ENCODE assay signal across 18 cellular contexts in the genomic region with DNA sequence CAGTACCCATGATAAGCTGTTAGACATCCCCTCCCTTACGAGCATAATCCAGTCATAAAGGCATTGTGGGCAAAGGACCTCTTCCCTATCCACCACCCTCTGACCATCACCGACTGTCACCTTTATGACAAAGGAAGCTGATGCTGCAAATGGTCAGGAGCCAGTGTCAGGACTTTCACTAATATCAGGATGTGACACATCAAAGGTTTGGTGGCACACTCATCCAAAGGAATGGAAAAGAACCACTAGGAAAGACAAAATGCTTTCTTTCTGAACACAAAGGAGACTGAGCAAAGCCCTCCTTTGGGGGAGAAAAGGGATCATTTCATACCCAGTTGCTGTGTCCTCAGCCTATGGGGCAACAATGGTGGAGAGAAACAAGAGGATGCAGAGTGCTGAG.
A peak's percentile ranks its signal among the peaks of the same experiment; 100 is the strongest.
DNase-seq lines count a peak whose midpoint lies in the region; ATAC-seq, FAIRE-seq and TF ChIP-seq lines count a peak whose summit lies in the region.
"Had no signal": no experiment of that assay in that cellular context is flagged by ENCODE, and none has a peak within 500 bp of the region (broad histone marks: within the 10 kb centered on the region; RNA-seq: fewer than 3 reads in every experiment).

No MANE protein-coding gene starts in this region.

- POLR2A ChIA-PET in HCT116 (lab: Charles Lee) (no interaction called here), PC-3 (lab: Charles Lee; ENCODE audit: unreplicated experiment) (no interaction called here), endothelial cell of umbilical vein (lab: Charles Lee) (no interaction called here)

- RAD21 ChIA-PET in HCT116 (lab: Charles Lee; ENCODE audit: low non-redundant PET in 1 of 2, low total read pairs in 2 of 2, uncharacterized antibody in 2 of 2, unreplicated experiment in 2 of 2), result no interaction called here

- H3K9me1 ChIP-seq in endothelial cell of umbilical vein (replicated peaks; ENCODE audit: control insufficient read depth, extremely low read depth, insufficient read depth, low read length), result no peaks in the 10 kb centered on the region

- intact Hi-C loops in HCT116 (cut with micrococcal nuclease) (no loop called here), PC-3 (cut with micrococcal nuclease) (no loop called here), endothelial cell of umbilical vein (cut with micrococcal nuclease) (no loop called here)

- BruUV-seq in HCT116 (replicated peaks; lab: Mats Ljungman, UMichigan) (no TSS peak), PC-3 (replicated peaks; lab: Mats Ljungman, UMichigan) (no TSS peak), endothelial cell of umbilical vein (replicated peaks; lab: Mats Ljungman, UMichigan) (no TSS peak)

- H3K9me2 ChIP-seq in HCT116 (ENCODE audit: insufficient read depth) (no peaks in the 10 kb centered on the region), PC-3 (replicated peaks; ENCODE audit: low read length) (no peaks in the 10 kb centered on the region)

- H2AFZ ChIP-seq in HCT116 (ENCODE audit: low read depth, low read length, poor library complexity, severe bottlenecking) (no peak overlapping the region), PC-3 (ENCODE audit: low read length) (no peak overlapping the region), endothelial cell of umbilical vein (ENCODE audit: low read depth, low read length) (no peak overlapping the region)
- H2AFZ ChIP-seq: GM23338 had no signal

- H3K9ac ChIP-seq in HCT116 (ENCODE audit: low read length), result no peak overlapping the region
- H3K9ac ChIP-seq in PC-3 (ENCODE audit: low read length), result no peak overlapping the region
- H3K9ac ChIP-seq in endothelial cell of umbilical vein (replicated peaks; ENCODE audit: extremely low read depth, insufficient read depth, low read length), result no peak overlapping the region

- H3K4me3 ChIP-seq in HCT116 (replicated peaks in 1 of 2; ENCODE audit: low read depth in 1 of 2, low read length in 2 of 2) (no peak overlapping the region), PC-3 (ENCODE audit: low read length) (no peak overlapping the region), endothelial cell of umbilical vein (replicated peaks in 1 of 3; ENCODE audit: insufficient read depth in 1 of 3, low read depth in 1 of 3, low read length in 3 of 3) (no peak overlapping the region)
- H3K4me3 ChIP-seq: A549, GM23338 had no signal

- ATAC-seq in HCT116 (no peak), PC-3 (no peak), GM21528 (IDR thresholded peaks at IDR 0.05; ENCODE audit: low FRiP score, unreplicated experiment) (no peak)
- ATAC-seq: A549; CD8-positive, alpha-beta T cell; GM23338 had no signal

- H3K4me2 ChIP-seq in HCT116 (ENCODE audit: low read length), result peak overlapping the region; percentile 47
- peak overlapping the region; percentile 22; the same call in 1 of the 2 replicates for H3K4me2 ChIP-seq in PC-3 (ENCODE audit: low read length)
- H3K4me2 ChIP-seq in endothelial cell of umbilical vein (ENCODE audit: insufficient read depth, low read length), result no peak overlapping the region
- H3K4me2 ChIP-seq: A549, GM23338 had no signal

- H4K20me1 ChIP-seq in HCT116 (ENCODE audit: insufficient read depth) (no peaks in the 10 kb centered on the region), PC-3 (ENCODE audit: low read length) (no peaks in the 10 kb centered on the region), endothelial cell of umbilical vein (replicated peaks; ENCODE audit: control insufficient read depth, extremely low read depth, insufficient read depth, low read length) (no peaks in the 10 kb centered on the region)

- TF ChIP-seq RAD21 in HCT116 (IDR thresholded peaks at IDR 0.05; ENCODE audit: low read depth), result no peak

- H3K27me3 ChIP-seq in HCT116 (ENCODE audit: insufficient read depth, low read length) (no peaks in the 10 kb centered on the region), PC-3 (ENCODE audit: low read length) (no peaks in the 10 kb centered on the region), endothelial cell of umbilical vein (ENCODE audit: control insufficient read depth in 2 of 2, insufficient read depth in 2 of 2, low read length in 2 of 2) (no peaks in the 10 kb centered on the region)

- peak; percentile 40 for FAIRE-seq in endothelial cell of umbilical vein (lab: Jason Lieb, UNC)
- FAIRE-seq: A549, D721Med, HepG2, HTR-8/SVneo had no signal

- H3K27ac ChIP-seq in HCT116 (ENCODE audit: low read depth, low read length) (no peak overlapping the region), PC-3 (ENCODE audit: low read length) (no peak overlapping the region), endothelial cell of umbilical vein (ENCODE audit: insufficient read depth, low read depth, low read length) (no peak overlapping the region)
- H3K27ac ChIP-seq: A549 had no signal

- DNase-seq in HCT116 (ENCODE audit: low read depth, low spot score) (no peak), PC-3 (peak; percentile 42), endothelial cell of umbilical vein (ENCODE audit: low read depth, low spot score) (no peak), NCI-H187 treated with DMSO at 0.1 percent for 48 hours (lab: John Stamatoyannopoulos, UW) (no peak), dedifferentiated amniotic fluid mesenchymal stem cell (ENCODE audit: extremely low spot score) (no peak)
- DNase-seq: CD8-positive, alpha-beta T cell; COR-L47; DMS153; DND-41; GF-D8; H7; HFFc6 had no signal

- H3K4me1 ChIP-seq in HCT116 (ENCODE audit: control insufficient read depth in 1 of 2, insufficient read depth in 2 of 2, low read length in 2 of 2) (peaks cover 0 to 14% of the 10 kb centered on the region in 2 experiments; a peak in 2 of 4 replicates), PC-3 (ENCODE audit: insufficient read depth, low read length) (0 out of 2 replicates have a peak, but pooled peaks cover 6% of the 10 kb centered on the region), endothelial cell of umbilical vein (ENCODE audit: control insufficient read depth, extremely low read depth, insufficient read depth, low read length) (no peaks in the 10 kb centered on the region)
- H3K4me1 ChIP-seq: A549 had no signal

- H3F3A ChIP-seq in PC-3 (ENCODE audit: low read length, unreplicated experiment), result no peaks in the 10 kb centered on the region

- TF ChIP-seq POLR2A in HCT116 (IDR thresholded peaks at IDR 0.05; ENCODE audit: borderline replicate concordance, extremely low read depth, insufficient read depth, insufficient read length) (no peak), endothelial cell of umbilical vein (IDR thresholded peaks at IDR 0.05; ENCODE audit: low read depth, low read length) (no peak)

- H3K9me3 ChIP-seq in HCT116 (ENCODE audit: control insufficient read depth in 1 of 2, insufficient read depth in 1 of 2, low read depth in 1 of 2, low read length in 2 of 2) (no peaks in the 10 kb centered on the region), PC-3 (ENCODE audit: low read length) (no peaks in the 10 kb centered on the region), endothelial cell of umbilical vein (replicated peaks; ENCODE audit: control insufficient read depth, insufficient read depth, low read length) (no peaks in the 10 kb centered on the region)
- H3K9me3 ChIP-seq: A549 had no signal

- H3K36me3 ChIP-seq in HCT116 (ENCODE audit: control insufficient read depth in 1 of 2, insufficient read depth in 2 of 2, low read length in 2 of 2) (no peaks in the 10 kb centered on the region), PC-3 (ENCODE audit: low read depth, low read length) (no peaks in the 10 kb centered on the region), endothelial cell of umbilical vein (ENCODE audit: control insufficient read depth in 2 of 2, extremely low read depth in 1 of 2, insufficient read depth in 2 of 2, low read length in 2 of 2) (no peaks in the 10 kb centered on the region)

- dilution Hi-C loops in endothelial cell of umbilical vein (cut with MboI; ENCODE audit: extremely low pct_ligation_motif_present, low sequenced_read_pairs), result no loop called here

- CTCF ChIA-PET in HCT116 (lab: Charles Lee), result no interaction called here
- CTCF ChIA-PET in PC-3 (lab: Charles Lee), result no interaction called here
- CTCF ChIA-PET in endothelial cell of umbilical vein (lab: Charles Lee), result no interaction called here

- H3K79me2 ChIP-seq in HCT116 (ENCODE audit: insufficient read depth, low read length) (no peaks in the 10 kb centered on the region), PC-3 (ENCODE audit: low read length) (no peaks in the 10 kb centered on the region), endothelial cell of umbilical vein (ENCODE audit: control insufficient read depth, insufficient read depth, low read length) (no peaks in the 10 kb centered on the region)

- no peak for TF ChIP-seq CTCF in HCT116 (IDR thresholded peaks at IDR 0.05 in 2 of 3, conservative IDR thresholded peaks at IDR 0.05 in 1 of 3; ENCODE audit: borderline replicate concordance in 1 of 3, insufficient read depth in 1 of 3, low read depth in 2 of 3, low read length in 2 of 3)
- no peak for TF ChIP-seq CTCF in PC-3 (conservative IDR thresholded peaks at IDR 0.05; ENCODE audit: low read depth, low read length)
- no peak for TF ChIP-seq CTCF in endothelial cell of umbilical vein (IDR thresholded peaks at IDR 0.05; ENCODE audit: extremely low read depth in 1 of 2, insufficient read depth in 1 of 2, low read depth in 1 of 2, low read length in 2 of 2)

TF ChIP-seq in HCT116, 20 proteins besides CTCF, POLR2A, EP300 and RAD21 (continues in another document):
- TF ChIP-seq CEBPB (IDR thresholded peaks at IDR 0.05; ENCODE audit: low read depth), result no peak
- peak; percentile 50; the same call in 1 of the 2 replicates for TF ChIP-seq JUND (IDR thresholded peaks at IDR 0.05)

TF ChIP-seq in endothelial cell of umbilical vein, 7 proteins besides CTCF, POLR2A, EP300 and RAD21:
- TF ChIP-seq FOS (IDR thresholded peaks at IDR 0.05; ENCODE audit: borderline replicate concordance, insufficient read depth, low read length), result no peak
- TF ChIP-seq, protein P1, sequence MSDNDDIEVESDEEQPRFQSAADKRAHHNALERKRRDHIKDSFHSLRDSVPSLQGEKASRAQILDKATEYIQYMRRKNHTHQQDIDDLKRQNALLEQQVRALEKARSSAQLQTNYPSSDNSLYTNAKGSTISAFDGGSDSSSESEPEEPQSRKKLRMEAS (IDR thresholded peaks at IDR 0.05; ENCODE audit: insufficient read depth, insufficient read length), result no peak
- TF ChIP-seq GATA2 (IDR thresholded peaks at IDR 0.05; ENCODE audit: insufficient read depth, insufficient read length, low read depth, low read length), result no peak
- TF ChIP-seq POLR2AphosphoS5 (IDR thresholded peaks at IDR 0.05; ENCODE audit: insufficient read depth, low read depth, low read length), result no peak
- no peak for TF ChIP-seq EZH2 (IDR thresholded peaks at IDR 0.05; ENCODE audit: borderline replicate concordance, low read depth, low read length, severe bottlenecking)
- TF ChIP-seq JUN (IDR thresholded peaks at IDR 0.05; ENCODE audit: borderline replicate concordance, insufficient read depth, insufficient read length, low read depth), result no peak
- no peak for TF ChIP-seq MYC (IDR thresholded peaks at IDR 0.05; ENCODE audit: low read depth, low read length)
